In genomic region chr20:31602779-31603441, GRCh38 we compare ENCODE assay signal across 8 cellular contexts. TPM values are rescaled to one million over a fixed set of nuclear protein-coding genes. Genes with fewer than 3 reads are reported as not detected.
DNase-seq lines count a peak whose midpoint lies in the region; ATAC-seq and TF ChIP-seq lines count a peak whose summit lies in the region.

No MANE protein-coding gene starts in this region.

- peak overlapping the region in 4 of 11 experiments; percentile 2 to 96 (median 74); a peak in 7 of 22 replicates for H3K27ac ChIP-seq in BLaER1 treated with 17β-estradiol and CSF1 and Interleukin-3, amounts not matched to agents 10 nM and 100 nM
- H3K27ac ChIP-seq in esophagus (ENCODE audit: low read depth in 2 of 2, low read length in 1 of 2), result peak overlapping the region; percentile 0 to 8

- DNase-seq in stimulated activated CD4-positive, alpha-beta T cell treated with anti-CD3 and anti-CD28 coated beads, Interleukin-1b, Interleukin-23, amount 100 ng/mL, for 48 hours, result peak; percentile 70
- DNase-seq in epidermal melanocyte (ENCODE audit: insufficient read length, low spot score) (no peak), globus pallidus (ENCODE audit: low spot score) (no peak)

- ATAC-seq in GM19035 (IDR thresholded peaks at IDR 0.05; ENCODE audit: unreplicated experiment) (peak; percentile 71), HG03575 (IDR thresholded peaks at IDR 0.05; ENCODE audit: extremely low read depth, insufficient number of reproducible peaks, low FRiP score, unreplicated experiment) (peak; percentile 60)

- peak overlapping the region in 2 of 10 experiments; percentile 8 to 26; a peak in 1 of 20 replicates for H3K4me3 ChIP-seq in BLaER1 treated with 17β-estradiol and CSF1 and Interleukin-3, amounts not matched to agents 10 nM and 100 nM
- H3K4me3 ChIP-seq in WI38 (ENCODE audit: low read depth, low read length) (peak overlapping the region; percentile 33), esophagus (ENCODE audit: low read depth in 1 of 2, low read length in 2 of 2) (no peak overlapping the region)

- peaks cover 0 to 6% (median 0%) of the 10 kb centered on the region in 11 experiments; a peak in 1 of 22 replicates for H3K9me3 ChIP-seq in BLaER1 treated with 17β-estradiol and CSF1 and Interleukin-3, amounts not matched to agents 10 nM and 100 nM (replicated peaks in 1 of 11)
- no peaks in the 10 kb centered on the region for H3K9me3 ChIP-seq in esophagus (ENCODE audit: control insufficient read depth in 2 of 2, insufficient read depth in 1 of 2, low read depth in 1 of 2, low read length in 1 of 2)

- no peak for TF ChIP-seq CTCF in WI38 (IDR thresholded peaks at IDR 0.05; ENCODE audit: low read depth, low read length)

- peaks cover 13 to 66% (median 62%) of the 10 kb centered on the region in 11 experiments; a peak in 21 of 22 replicates for H3K27me3 ChIP-seq in BLaER1 treated with 17β-estradiol and CSF1 and Interleukin-3, amounts not matched to agents 10 nM and 100 nM
- no peaks in the 10 kb centered on the region for H3K27me3 ChIP-seq in esophagus (ENCODE audit: control insufficient read depth in 1 of 2, insufficient read depth in 2 of 2, low read length in 2 of 2)

- H3K4me1 ChIP-seq in BLaER1 treated with 17β-estradiol and CSF1 and Interleukin-3, amounts not matched to agents 10 nM and 100 nM, result peaks cover 24 to 63% (median 37%) of the 10 kb centered on the region in 10 experiments
- peaks cover 0 to 3% of the 10 kb centered on the region in 2 donors for H3K4me1 ChIP-seq in esophagus (ENCODE audit: control insufficient read depth in 2 of 2, insufficient read depth in 2 of 2, low read length in 1 of 2)

- peak overlapping the region in 10 of 11 experiments; percentile 6 to 98 (median 71); a peak in 17 of 22 replicates for H3K4me2 ChIP-seq in BLaER1 treated with 17β-estradiol and CSF1 and Interleukin-3, amounts not matched to agents 10 nM and 100 nM

- peaks cover 0 to 12% (median 0%) of the 10 kb centered on the region in 11 experiments; a peak in 3 of 22 replicates for H3K36me3 ChIP-seq in BLaER1 treated with 17β-estradiol and CSF1 and Interleukin-3, amounts not matched to agents 10 nM and 100 nM
- no peaks in the 10 kb centered on the region for H3K36me3 ChIP-seq in esophagus (ENCODE audit: control insufficient read depth in 2 of 2, insufficient read depth in 2 of 2, low read length in 1 of 2)

- WGBS in esophagus, 2 donors, result 59 to 65% methylated on average over 17 of the region's 17 CpGs

- peak overlapping the region in 2 of 11 experiments; percentile 30; a peak in 3 of 22 replicates for H3K9ac ChIP-seq in BLaER1 treated with 17β-estradiol and CSF1 and Interleukin-3, amounts not matched to agents 10 nM and 100 nM

- peaks cover 0 to 36% (median 22%) of the 10 kb centered on the region in 11 experiments; a peak in 17 of 22 replicates for H4K20me1 ChIP-seq in BLaER1 treated with 17β-estradiol and CSF1 and Interleukin-3, amounts not matched to agents 10 nM and 100 nM

RNA-seq across cellular contexts. Expression of gene ID1, which starts 2.2 kb away (rescaled TPM):
- 100 to 1,000 TPM; 158 to 489 TPM for polyA plus RNA-seq in esophagus

RNA-seq across cellular contexts. Expression of gene COX4I2, which starts 34.8 kb away (rescaled TPM):
- polyA plus RNA-seq in esophagus, result 1 to 10 TPM; 2.6 to 3.8 TPM
